In the genomic region with DNA sequence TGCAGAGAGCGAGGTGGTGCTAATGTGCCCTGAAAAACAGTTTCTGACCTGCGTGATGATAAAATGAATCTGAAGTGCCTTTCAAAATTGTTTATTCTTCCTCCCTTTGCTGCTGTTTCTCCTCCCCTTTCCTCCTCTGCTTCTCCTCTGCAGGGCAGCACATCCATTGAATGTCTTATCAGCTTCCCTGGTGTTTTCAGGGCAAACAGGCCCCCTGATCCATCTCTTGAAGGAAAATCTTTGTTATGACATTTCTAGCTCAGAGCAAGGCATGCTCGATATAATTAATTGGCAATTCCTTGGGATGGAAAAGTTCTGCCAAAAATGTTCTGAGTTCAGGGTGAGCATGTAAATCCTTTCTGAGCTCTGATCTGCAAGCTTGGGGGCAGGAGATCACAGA, we compare ENCODE assay signal across 20 cellular contexts.
DNase-seq lines count a peak whose midpoint lies in the region; FAIRE-seq and TF ChIP-seq lines count a peak whose summit lies in the region.
"Had no signal": no experiment of that assay in that cellular context is flagged by ENCODE, and none has a peak within 500 bp of the region (broad histone marks: within the 10 kb centered on the region; RNA-seq: fewer than 3 reads in every experiment).

No MANE protein-coding gene starts in this region.

- H3K79me2 ChIP-seq in Karpas-422 (ENCODE audit: low read length) = no peaks in the 10 kb centered on the region

- peak overlapping the region in 2 of 3 experiments; percentile 2 to 26 for H3K4me3 Mint-ChIP-seq in nephron
- H3K4me3 Mint-ChIP-seq: B cell; CD8-positive, alpha-beta T cell; HFFc6 had no signal

- peak overlapping the region; percentile 45 to 69 (median 52) for H3K27ac Mint-ChIP-seq in nephron
- H3K27ac Mint-ChIP-seq: B cell; CD8-positive, alpha-beta T cell; HFFc6 had no signal

- no peaks in the 10 kb centered on the region for H4K20me1 ChIP-seq in Karpas-422 (ENCODE audit: insufficient read depth, low read depth, low read length)
- H4K20me1 ChIP-seq: BLaER1 treated with 17β-estradiol and CSF1 and Interleukin-3, amounts not matched to agents 10 nM and 100 nM had no signal

- H3K4me1 ChIP-seq in Karpas-422 (ENCODE audit: low read length) (peaks cover 58% of the 10 kb centered on the region), stomach (peaks cover 0 to 21% (median 9%) of the 10 kb centered on the region in 4 donors)

- H3K36me3 Mint-ChIP-seq in nephron (ENCODE audit: low read depth) = no peaks in the 10 kb centered on the region
- H3K36me3 Mint-ChIP-seq: CD8-positive, alpha-beta T cell had no signal

- H3K27me3 ChIP-seq in Karpas-422 (ENCODE audit: low read length) (no peaks in the 10 kb centered on the region), stomach (no peaks in the 10 kb centered on the region), dorsolateral prefrontal cortex (no peaks in the 10 kb centered on the region)
- H3K27me3 ChIP-seq: BLaER1 treated with 17β-estradiol and CSF1 and Interleukin-3, amounts not matched to agents 10 nM and 100 nM had no signal

- H3K27ac ChIP-seq in Karpas-422 (ENCODE audit: low read length) (no peak overlapping the region), stomach (no peak overlapping the region), dorsolateral prefrontal cortex (no peak overlapping the region)
- H3K27ac ChIP-seq: BLaER1 treated with 17β-estradiol and CSF1 and Interleukin-3, amounts not matched to agents 10 nM and 100 nM; GM23248 had no signal

- H3K27me3 Mint-ChIP-seq in nephron (ENCODE audit: low read depth) = peaks cover 22% of the 10 kb centered on the region
- H3K27me3 Mint-ChIP-seq: B cell had no signal

- H2AFZ ChIP-seq in Karpas-422 (ENCODE audit: low read length) = no peak overlapping the region
- H2AFZ ChIP-seq: GM23248 had no signal

- H3K4me1 Mint-ChIP-seq in nephron = peaks cover 69% of the 10 kb centered on the region
- H3K4me1 Mint-ChIP-seq: B cell had no signal

- no peaks in the 10 kb centered on the region for H3K9me3 ChIP-seq in Karpas-422 (ENCODE audit: low read length)
- no peaks in the 10 kb centered on the region for H3K9me3 ChIP-seq in stomach

- H3K9ac ChIP-seq in Karpas-422 (ENCODE audit: low read length) = 0 out of 2 replicates have a peak overlapping the region, but pooled peaks have one; percentile 3
- H3K9ac ChIP-seq: BLaER1 treated with 17β-estradiol and CSF1 and Interleukin-3, amounts not matched to agents 10 nM and 100 nM; GM23248 had no signal

- intact Hi-C loops in stomach (cut with DNase I; ENCODE audit: low total_unique reads) = no loop called here
- intact Hi-C loops in dorsolateral prefrontal cortex (cut with DNase I) = no loop called here

- TF ChIP-seq POLR2A in GM12892 (IDR thresholded peaks at IDR 0.05; ENCODE audit: low read depth, low read length) (no peak), stomach (IDR thresholded peaks at IDR 0.05) (no peak)

- FAIRE-seq in GM12892 (lab: Jason Lieb, UNC) (peak; percentile 61), urothelium cell line (lab: Jason Lieb, UNC) (peak; percentile 32)
- FAIRE-seq: GM12878, H54, HTR-8/SVneo had no signal

- TF ChIP-seq EP300 in stomach (IDR thresholded peaks at IDR 0.05) = no peak

- H3K4me3 ChIP-seq in Karpas-422 (ENCODE audit: low read length) (no peak overlapping the region), stomach (no peak overlapping the region), dorsolateral prefrontal cortex (no peak overlapping the region)
- H3K4me3 ChIP-seq: BLaER1 treated with 17β-estradiol and CSF1 and Interleukin-3, amounts not matched to agents 10 nM and 100 nM; GM12878; GM23248 had no signal

- no peak overlapping the region for H3K4me2 ChIP-seq in Karpas-422 (ENCODE audit: low read depth, low read length, poor library complexity, severe bottlenecking)

- peaks cover 3% of the 10 kb centered on the region for H3K9me3 Mint-ChIP-seq in nephron
- H3K9me3 Mint-ChIP-seq: CD8-positive, alpha-beta T cell; HFFc6 had no signal

- no peaks in the 10 kb centered on the region for H3K9me2 ChIP-seq in Karpas-422 (replicated peaks; ENCODE audit: insufficient read depth, low read length)

- no peaks in the 10 kb centered on the region for H3K36me3 ChIP-seq in Karpas-422 (ENCODE audit: insufficient read depth, low read length)
- no peaks in the 10 kb centered on the region for H3K36me3 ChIP-seq in stomach
- H3K36me3 ChIP-seq: BLaER1 treated with 17β-estradiol and CSF1 and Interleukin-3, amounts not matched to agents 10 nM and 100 nM had no signal

- DNase-seq in GM12892 (ENCODE audit: insufficient read length) = no peak
- no peak for DNase-seq in Karpas-422
- DNase-seq in urothelium cell line (ENCODE audit: low spot score) = no peak
- DNase-seq in stomach = no peak
- DNase-seq in dorsolateral prefrontal cortex = no peak
- DNase-seq: Calu3; CD8-positive, alpha-beta T cell; DMS53; DND-41; EL; GM23248; HCEC 1CT; HFFc6; IMR-90 had no signal

- WGBS in stomach, 5 donors = 63 to 70% (median 65%) methylated on average over 3 of the region's 3 CpGs

- TF ChIP-seq CTCF in nephron (IDR thresholded peaks at IDR 0.05; ENCODE audit: unreplicated experiment in 3 of 3) (no peak), stomach (IDR thresholded peaks at IDR 0.05) (no peak), dorsolateral prefrontal cortex (IDR thresholded peaks at IDR 0.05 in 54 of 56, conservative IDR thresholded peaks at IDR 0.05 in 2 of 56; ENCODE audit: low read depth in 1 of 56, partially characterized antibody in 56 of 56) (no peak)
